ENCODE assay signal across 1 cellular context in genomic region chr14:23567186-23568020, GRCh38.
A peak's percentile ranks its signal among the peaks of the same experiment; 100 is the strongest.
TF ChIP-seq lines count a peak whose summit lies in the region.

A gene with protein sequence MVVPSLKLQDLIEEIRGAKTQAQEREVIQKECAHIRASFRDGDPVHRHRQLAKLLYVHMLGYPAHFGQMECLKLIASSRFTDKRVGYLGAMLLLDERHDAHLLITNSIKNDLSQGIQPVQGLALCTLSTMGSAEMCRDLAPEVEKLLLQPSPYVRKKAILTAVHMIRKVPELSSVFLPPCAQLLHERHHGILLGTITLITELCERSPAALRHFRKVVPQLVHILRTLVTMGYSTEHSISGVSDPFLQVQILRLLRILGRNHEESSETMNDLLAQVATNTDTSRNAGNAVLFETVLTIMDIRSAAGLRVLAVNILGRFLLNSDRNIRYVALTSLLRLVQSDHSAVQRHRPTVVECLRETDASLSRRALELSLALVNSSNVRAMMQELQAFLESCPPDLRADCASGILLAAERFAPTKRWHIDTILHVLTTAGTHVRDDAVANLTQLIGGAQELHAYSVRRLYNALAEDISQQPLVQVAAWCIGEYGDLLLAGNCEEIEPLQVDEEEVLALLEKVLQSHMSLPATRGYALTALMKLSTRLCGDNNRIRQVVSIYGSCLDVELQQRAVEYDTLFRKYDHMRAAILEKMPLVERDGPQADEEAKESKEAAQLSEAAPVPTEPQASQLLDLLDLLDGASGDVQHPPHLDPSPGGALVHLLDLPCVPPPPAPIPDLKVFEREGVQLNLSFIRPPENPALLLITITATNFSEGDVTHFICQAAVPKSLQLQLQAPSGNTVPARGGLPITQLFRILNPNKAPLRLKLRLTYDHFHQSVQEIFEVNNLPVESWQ (minus strand): TSS chr14:23567791. CDS start chr14:23567314, 477 bp downstream.

TF ChIP-seq in HepG2, 621 proteins besides CTCF, POLR2A, EP300 and RAD21 (continued from another document and continues in another):
- TF ChIP-seq, protein P1, sequence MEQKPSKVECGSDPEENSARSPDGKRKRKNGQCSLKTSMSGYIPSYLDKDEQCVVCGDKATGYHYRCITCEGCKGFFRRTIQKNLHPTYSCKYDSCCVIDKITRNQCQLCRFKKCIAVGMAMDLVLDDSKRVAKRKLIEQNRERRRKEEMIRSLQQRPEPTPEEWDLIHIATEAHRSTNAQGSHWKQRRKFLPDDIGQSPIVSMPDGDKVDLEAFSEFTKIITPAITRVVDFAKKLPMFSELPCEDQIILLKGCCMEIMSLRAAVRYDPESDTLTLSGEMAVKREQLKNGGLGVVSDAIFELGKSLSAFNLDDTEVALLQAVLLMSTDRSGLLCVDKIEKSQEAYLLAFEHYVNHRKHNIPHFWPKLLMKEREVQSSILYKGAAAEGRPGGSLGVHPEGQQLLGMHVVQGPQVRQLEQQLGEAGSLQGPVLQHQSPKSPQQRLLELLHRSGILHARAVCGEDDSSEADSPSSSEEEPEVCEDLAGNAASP (CRISPR knock-in tag; IDR thresholded peaks at IDR 0.05; ENCODE audit: borderline replicate concordance) = peak; percentile 18; the same call in 1 of the 2 replicates
- peak; percentile 62; the same call in 1 of the 2 replicates for TF ChIP-seq IRF1 (CRISPR knock-in tag; IDR thresholded peaks at IDR 0.05; ENCODE audit: low read depth)
- TF ChIP-seq HOXD1 (CRISPR knock-in tag; IDR thresholded peaks at IDR 0.05) = peak; percentile 91
- peak; percentile 92 for TF ChIP-seq HNRNPH1 (optimal IDR thresholded peaks at IDR 0.05; ENCODE audit: low read depth, low read length)
- peak; percentile 94 for TF ChIP-seq ZBTB44 (CRISPR knock-in tag; IDR thresholded peaks at IDR 0.05)
- no peak for TF ChIP-seq IRF9 (CRISPR knock-in tag; IDR thresholded peaks at IDR 0.05; ENCODE audit: borderline replicate concordance)
- no peak for TF ChIP-seq MAX (IDR thresholded peaks at IDR 0.05)
- TF ChIP-seq ESRRA (CRISPR knock-in tag; IDR thresholded peaks at IDR 0.05; ENCODE audit: low read depth) = no peak; the same call in 1 of the 2 replicates
- peak; percentile 37; the same call in 1 of the 2 replicates for TF ChIP-seq KMT2A (CRISPR knock-in tag; IDR thresholded peaks at IDR 0.05)
- TF ChIP-seq ZFP82 (CRISPR knock-in tag; IDR thresholded peaks at IDR 0.05; ENCODE audit: borderline replicate concordance) = no peak
- TF ChIP-seq BRCA1 (CRISPR knock-in tag; IDR thresholded peaks at IDR 0.05) = peak; percentile 60; the same call in 1 of the 2 replicates
- TF ChIP-seq FOXP1 (IDR thresholded peaks at IDR 0.05) = no peak
- peak; percentile 40; the same call in 1 of the 2 replicates for TF ChIP-seq FOXP1 (CRISPR knock-in tag; IDR thresholded peaks at IDR 0.05)
- no peak for TF ChIP-seq SETDB1 (CRISPR knock-in tag; IDR thresholded peaks at IDR 0.05; ENCODE audit: borderline replicate concordance)
- peak; percentile 88 for TF ChIP-seq MAF1 (CRISPR knock-in tag; IDR thresholded peaks at IDR 0.05; ENCODE audit: borderline replicate concordance)
- TF ChIP-seq ZNF562 (CRISPR knock-in tag; IDR thresholded peaks at IDR 0.05; ENCODE audit: borderline replicate concordance) = no peak
- TF ChIP-seq ZNF619 (CRISPR knock-in tag; IDR thresholded peaks at IDR 0.05) = peak; percentile 98
- TF ChIP-seq ZNF10 (CRISPR knock-in tag; IDR thresholded peaks at IDR 0.05; ENCODE audit: borderline replicate concordance, low read depth) = peak; percentile 28; the same call in 1 of the 2 replicates
- TF ChIP-seq, protein P2, sequence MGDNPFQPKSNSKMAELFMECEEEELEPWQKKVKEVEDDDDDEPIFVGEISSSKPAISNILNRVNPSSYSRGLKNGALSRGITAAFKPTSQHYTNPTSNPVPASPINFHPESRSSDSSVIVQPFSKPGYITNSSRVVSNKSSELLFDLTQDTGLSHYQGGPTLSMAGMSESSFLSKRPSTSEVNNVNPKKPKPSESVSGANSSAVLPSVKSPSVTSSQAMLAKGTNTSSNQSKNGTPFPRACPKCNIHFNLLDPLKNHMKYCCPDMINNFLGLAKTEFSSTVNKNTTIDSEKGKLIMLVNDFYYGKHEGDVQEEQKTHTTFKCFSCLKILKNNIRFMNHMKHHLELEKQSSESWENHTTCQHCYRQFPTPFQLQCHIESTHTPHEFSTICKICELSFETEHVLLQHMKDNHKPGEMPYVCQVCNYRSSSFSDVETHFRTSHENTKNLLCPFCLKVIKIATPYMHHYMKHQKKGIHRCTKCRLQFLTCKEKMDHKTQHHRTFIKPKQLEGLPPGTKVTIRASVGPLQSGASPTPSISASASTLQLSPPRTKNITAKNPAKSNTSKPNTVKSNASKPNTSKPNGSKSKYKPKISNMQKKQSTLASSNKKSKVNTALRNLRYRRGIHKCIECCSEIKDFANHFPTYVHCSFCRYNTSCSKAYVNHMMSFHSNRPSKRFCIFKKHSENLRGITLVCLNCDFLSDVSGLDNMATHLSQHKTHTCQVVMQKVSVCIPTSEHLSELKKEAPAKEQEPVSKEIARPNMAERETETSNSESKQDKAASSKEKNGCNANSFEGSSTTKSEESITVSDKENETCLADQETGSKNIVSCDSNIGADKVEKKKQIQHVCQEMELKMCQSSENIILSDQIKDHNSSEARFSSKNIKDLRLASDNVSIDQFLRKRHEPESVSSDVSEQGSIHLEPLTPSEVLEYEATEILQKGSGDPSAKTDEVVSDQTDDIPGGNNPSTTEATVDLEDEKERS (CRISPR knock-in tag; IDR thresholded peaks at IDR 0.05) = peak; percentile 94
- no peak for TF ChIP-seq MAFG (CRISPR knock-in tag; IDR thresholded peaks at IDR 0.05)
- peak; percentile 98 for TF ChIP-seq ZNF225 (CRISPR knock-in tag; IDR thresholded peaks at IDR 0.05)
- TF ChIP-seq, protein P3, sequence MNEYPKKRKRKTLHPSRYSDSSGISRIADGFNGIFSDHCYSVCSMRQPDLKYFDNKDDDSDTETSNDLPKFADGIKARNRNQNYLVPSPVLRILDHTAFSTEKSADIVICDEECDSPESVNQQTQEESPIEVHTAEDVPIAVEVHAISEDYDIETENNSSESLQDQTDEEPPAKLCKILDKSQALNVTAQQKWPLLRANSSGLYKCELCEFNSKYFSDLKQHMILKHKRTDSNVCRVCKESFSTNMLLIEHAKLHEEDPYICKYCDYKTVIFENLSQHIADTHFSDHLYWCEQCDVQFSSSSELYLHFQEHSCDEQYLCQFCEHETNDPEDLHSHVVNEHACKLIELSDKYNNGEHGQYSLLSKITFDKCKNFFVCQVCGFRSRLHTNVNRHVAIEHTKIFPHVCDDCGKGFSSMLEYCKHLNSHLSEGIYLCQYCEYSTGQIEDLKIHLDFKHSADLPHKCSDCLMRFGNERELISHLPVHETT (CRISPR knock-in tag; conservative IDR thresholded peaks at IDR 0.05) = peak; percentile 84; the same call in 1 of the 2 replicates
- peak; percentile 87; the same call in 1 of the 2 replicates for TF ChIP-seq CBFB (CRISPR knock-in tag; IDR thresholded peaks at IDR 0.05)
- TF ChIP-seq DDIT3 (CRISPR knock-in tag; IDR thresholded peaks at IDR 0.05) = no peak
- no peak for TF ChIP-seq GABPA (IDR thresholded peaks at IDR 0.05; ENCODE audit: low read depth, low read length)
- TF ChIP-seq GABPA (CRISPR knock-in tag; IDR thresholded peaks at IDR 0.05; ENCODE audit: low read depth) = no peak
- TF ChIP-seq RXRB (CRISPR knock-in tag; IDR thresholded peaks at IDR 0.05; ENCODE audit: borderline replicate concordance) = peak; percentile 91; the same call in 1 of the 2 replicates
- no peak for TF ChIP-seq HCFC1 (IDR thresholded peaks at IDR 0.05; ENCODE audit: low read depth, low read length)
- no peak for TF ChIP-seq NCOA5 (CRISPR knock-in tag; IDR thresholded peaks at IDR 0.05)
- TF ChIP-seq MTF1 (CRISPR knock-in tag; IDR thresholded peaks at IDR 0.05) = no peak
- TF ChIP-seq NR3C1 (CRISPR knock-in tag; IDR thresholded peaks at IDR 0.05) = no peak
- TF ChIP-seq ZBTB43 (CRISPR knock-in tag; conservative IDR thresholded peaks at IDR 0.05) = 0 out of 2 replicates have a peak, but pooled peaks have one; percentile 14
- TF ChIP-seq EED (CRISPR knock-in tag; IDR thresholded peaks at IDR 0.05) = peak; percentile 19
- no peak for TF ChIP-seq CENPBD1 (CRISPR knock-in tag; IDR thresholded peaks at IDR 0.05; ENCODE audit: borderline replicate concordance, low read depth)
- TF ChIP-seq ZNF816 (CRISPR knock-in tag; IDR thresholded peaks at IDR 0.05; ENCODE audit: borderline replicate concordance) = no peak
- TF ChIP-seq BCL6 (CRISPR knock-in tag; IDR thresholded peaks at IDR 0.05) = peak; percentile 70; the same call in 1 of the 2 replicates
- TF ChIP-seq, protein P4, sequence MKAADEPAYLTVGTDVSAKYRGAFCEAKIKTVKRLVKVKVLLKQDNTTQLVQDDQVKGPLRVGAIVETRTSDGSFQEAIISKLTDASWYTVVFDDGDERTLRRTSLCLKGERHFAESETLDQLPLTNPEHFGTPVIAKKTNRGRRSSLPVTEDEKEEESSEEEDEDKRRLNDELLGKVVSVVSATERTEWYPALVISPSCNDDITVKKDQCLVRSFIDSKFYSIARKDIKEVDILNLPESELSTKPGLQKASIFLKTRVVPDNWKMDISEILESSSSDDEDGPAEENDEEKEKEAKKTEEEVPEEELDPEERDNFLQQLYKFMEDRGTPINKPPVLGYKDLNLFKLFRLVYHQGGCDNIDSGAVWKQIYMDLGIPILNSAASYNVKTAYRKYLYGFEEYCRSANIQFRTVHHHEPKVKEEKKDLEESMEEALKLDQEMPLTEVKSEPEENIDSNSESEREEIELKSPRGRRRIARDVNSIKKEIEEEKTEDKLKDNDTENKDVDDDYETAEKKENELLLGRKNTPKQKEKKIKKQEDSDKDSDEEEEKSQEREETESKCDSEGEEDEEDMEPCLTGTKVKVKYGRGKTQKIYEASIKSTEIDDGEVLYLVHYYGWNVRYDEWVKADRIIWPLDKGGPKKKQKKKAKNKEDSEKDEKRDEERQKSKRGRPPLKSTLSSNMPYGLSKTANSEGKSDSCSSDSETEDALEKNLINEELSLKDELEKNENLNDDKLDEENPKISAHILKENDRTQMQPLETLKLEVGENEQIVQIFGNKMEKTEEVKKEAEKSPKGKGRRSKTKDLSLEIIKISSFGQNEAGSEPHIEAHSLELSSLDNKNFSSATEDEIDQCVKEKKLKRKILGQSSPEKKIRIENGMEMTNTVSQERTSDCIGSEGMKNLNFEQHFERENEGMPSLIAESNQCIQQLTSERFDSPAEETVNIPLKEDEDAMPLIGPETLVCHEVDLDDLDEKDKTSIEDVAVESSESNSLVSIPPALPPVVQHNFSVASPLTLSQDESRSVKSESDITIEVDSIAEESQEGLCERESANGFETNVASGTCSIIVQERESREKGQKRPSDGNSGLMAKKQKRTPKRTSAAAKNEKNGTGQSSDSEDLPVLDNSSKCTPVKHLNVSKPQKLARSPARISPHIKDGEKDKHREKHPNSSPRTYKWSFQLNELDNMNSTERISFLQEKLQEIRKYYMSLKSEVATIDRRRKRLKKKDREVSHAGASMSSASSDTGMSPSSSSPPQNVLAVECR (CRISPR knock-in tag; IDR thresholded peaks at IDR 0.05; ENCODE audit: borderline replicate concordance) = peak; percentile 94
- no peak for TF ChIP-seq ADNP (CRISPR knock-in tag; IDR thresholded peaks at IDR 0.05)
- TF ChIP-seq MAFF (IDR thresholded peaks at IDR 0.05; ENCODE audit: low read depth, low read length) = no peak
- TF ChIP-seq, protein P5, sequence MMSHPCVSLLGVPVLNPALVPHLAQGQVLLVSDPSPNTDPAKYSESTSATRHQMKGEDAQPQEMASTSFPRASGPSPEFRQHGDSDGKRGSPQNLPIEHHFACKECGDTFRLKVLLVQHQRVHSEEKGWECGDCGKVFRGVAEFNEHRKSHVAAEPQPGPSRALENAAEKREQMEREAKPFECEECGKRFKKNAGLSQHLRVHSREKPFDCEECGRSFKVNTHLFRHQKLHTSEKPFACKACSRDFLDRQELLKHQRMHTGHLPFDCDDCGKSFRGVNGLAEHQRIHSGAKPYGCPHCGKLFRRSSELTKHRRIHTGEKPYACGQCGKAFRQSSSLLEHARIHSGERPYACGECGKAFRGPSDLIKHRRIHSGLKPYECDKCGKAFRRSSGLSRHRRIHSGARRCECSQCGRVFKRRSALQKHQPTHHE (CRISPR knock-in tag; IDR thresholded peaks at IDR 0.05; ENCODE audit: borderline replicate concordance) = 0 out of 2 replicates have a peak, but pooled peaks have one; percentile 84
